Comparison of ENCODE assay signal across 8 cellular contexts in genomic region chrX:47556045-47556623, GRCh38. TPM values are rescaled to one million over a fixed set of nuclear protein-coding genes. Genes with fewer than 3 reads are reported as not detected.
A peak's percentile ranks its signal among the peaks of the same experiment; 100 is the strongest.
DNase-seq lines count a peak whose midpoint lies in the region; ATAC-seq and FAIRE-seq lines count a peak whose summit lies in the region.

No MANE protein-coding gene starts in this region.

- H3K27ac ChIP-seq in neuronal stem cell (replicated peaks; ENCODE audit: low read length) = peak overlapping the region; percentile 83
- peak overlapping the region; percentile 83 for H3K27ac ChIP-seq in subcutaneous abdominal adipose tissue (ENCODE audit: low read depth, low read length)

- no peaks in the 10 kb centered on the region for H3K9me3 Mint-ChIP-seq in activated naive CD4-positive, alpha-beta T cell treated with anti-CD3 and anti-CD28 coated beads for 36 hours

- no peak overlapping the region for H3K23ac ChIP-seq in neuronal stem cell (ENCODE audit: low read depth, low read length, poor library complexity)

- no peak overlapping the region for H3K14ac ChIP-seq in neuronal stem cell (ENCODE audit: low read length)

- H3K27me3 ChIP-seq in neuronal stem cell (ENCODE audit: control insufficient read depth in 3 of 3, insufficient read depth in 3 of 3, low read depth in 1 of 3, low read length in 3 of 3) (no peaks in the 10 kb centered on the region), subcutaneous abdominal adipose tissue (ENCODE audit: control insufficient read depth in 5 of 5, insufficient read depth in 4 of 5, low read length in 5 of 5) (no peaks in the 10 kb centered on the region)

- peak overlapping the region; percentile 76 for H3K18ac ChIP-seq in neuronal stem cell (ENCODE audit: low read length)

- no peaks in the 10 kb centered on the region for H3K36me3 ChIP-seq in neuronal stem cell (replicated peaks in 1 of 2; ENCODE audit: control insufficient read depth in 2 of 2, insufficient read depth in 2 of 2, low read length in 2 of 2)
- no peaks in the 10 kb centered on the region for H3K36me3 ChIP-seq in subcutaneous abdominal adipose tissue (ENCODE audit: control insufficient read depth in 5 of 5, insufficient read depth in 5 of 5, low read length in 5 of 5)

- H3K4me1 ChIP-seq in neuronal stem cell (ENCODE audit: control insufficient read depth in 2 of 2, insufficient read depth in 1 of 2, low read depth in 1 of 2, low read length in 2 of 2) (peaks cover 0 to 2% of the 10 kb centered on the region in 2 donors), subcutaneous abdominal adipose tissue (ENCODE audit: control insufficient read depth in 5 of 5, insufficient read depth in 5 of 5, low read length in 5 of 5) (peaks cover 0 to 13% (median 3%) of the 10 kb centered on the region in 5 donors)

- peak; percentile 89 for ATAC-seq in GM21423 (IDR thresholded peaks at IDR 0.05; ENCODE audit: unreplicated experiment)

- H3K4me3 Mint-ChIP-seq in activated naive CD4-positive, alpha-beta T cell treated with anti-CD3 and anti-CD28 coated beads for 36 hours = peak overlapping the region; percentile 95

- peak; percentile 81 for FAIRE-seq in frontal cortex (lab: Jason Lieb, UNC)

- H3K27ac Mint-ChIP-seq in activated naive CD4-positive, alpha-beta T cell treated with anti-CD3 and anti-CD28 coated beads for 36 hours = peak overlapping the region; percentile 93

- no CpG with 5 or more reads among the region's 20 CpGs for WGBS in neuronal stem cell (ENCODE audit: extremely low coverage in 2 of 2, insufficient read length in 2 of 2, insufficient replicate concordance in 1 of 2), 2 donors

- H3K79me1 ChIP-seq in neuronal stem cell (ENCODE audit: low read depth, low read length) = no peaks in the 10 kb centered on the region

- intact Hi-C loops in activated naive CD4-positive, alpha-beta T cell treated with anti-CD3 and anti-CD28 coated beads for 36 hours (cut with micrococcal nuclease) = no loop called here

- H3K4me2 ChIP-seq in neuronal stem cell (ENCODE audit: insufficient read depth, low read length, poor library complexity, severe bottlenecking) = peak overlapping the region; percentile 45

- H2BK15ac ChIP-seq in neuronal stem cell (ENCODE audit: low read length) = no peak overlapping the region

- no peak overlapping the region for H2BK5ac ChIP-seq in neuronal stem cell (ENCODE audit: low read length)

- DNase-seq in Caki2 (ENCODE audit: low read depth) = peak; percentile 90
- peak in 72 of 76 experiments; percentile 12 to 90 (median 74) for DNase-seq in HUDEP-2 (lab: John Stamatoyannopoulos, UW; ENCODE audit: unreplicated experiment in 76 of 76)
- DNase-seq in RKO (ENCODE audit: low spot score) = peak; percentile 94
- DNase-seq in activated naive CD4-positive, alpha-beta T cell treated with anti-CD3 and anti-CD28 coated beads for 36 hours = peak; percentile 92
- DNase-seq in frontal cortex (ENCODE audit: low spot score in 2 of 2) = peak in 1 of 2 donors; percentile 65
- DNase-seq in neuronal stem cell (ENCODE audit: low spot score) = peak; percentile 67

- H3K4ac ChIP-seq in neuronal stem cell (ENCODE audit: low read length) = no peak overlapping the region

- H3K27me3 Mint-ChIP-seq in activated naive CD4-positive, alpha-beta T cell treated with anti-CD3 and anti-CD28 coated beads for 36 hours (ENCODE audit: low read depth) = no peaks in the 10 kb centered on the region

- H3K9me3 ChIP-seq in neuronal stem cell (replicated peaks in 1 of 2; ENCODE audit: control insufficient read depth in 2 of 2, insufficient read depth in 1 of 2, low read depth in 1 of 2, low read length in 2 of 2) (no peaks in the 10 kb centered on the region), subcutaneous abdominal adipose tissue (ENCODE audit: control insufficient read depth in 5 of 5, low read length in 5 of 5) (peaks cover 0 to 4% (median 0%) of the 10 kb centered on the region in 5 donors)

- H4K91ac ChIP-seq in neuronal stem cell (ENCODE audit: low read depth, low read length, poor library complexity) = no peak overlapping the region

- H2AFZ ChIP-seq in neuronal stem cell (ENCODE audit: low read length) = peak overlapping the region; percentile 27

- peak overlapping the region; percentile 54 to 82 for H3K4me3 ChIP-seq in neuronal stem cell (ENCODE audit: low read length in 2 of 2)
- peak overlapping the region; percentile 48 to 71 (median 62) for H3K4me3 ChIP-seq in subcutaneous abdominal adipose tissue (ENCODE audit: low read depth in 1 of 5, low read length in 5 of 5)

- no peak overlapping the region for H2BK12ac ChIP-seq in neuronal stem cell (ENCODE audit: low read length)

- H4K8ac ChIP-seq in neuronal stem cell (ENCODE audit: low read depth, low read length) = peak overlapping the region; percentile 17

- H2AK5ac ChIP-seq in neuronal stem cell (ENCODE audit: low read depth, low read length) = no peak overlapping the region

- H3K9ac ChIP-seq in neuronal stem cell (ENCODE audit: low read depth, low read length, poor library complexity) (peak overlapping the region; percentile 60), subcutaneous abdominal adipose tissue (ENCODE audit: low read length in 5 of 5) (peak overlapping the region in 4 of 5 donors; percentile 7 to 74 (median 71))

- in situ Hi-C loops in Caki2 (cut with HindIII; ENCODE audit: low pct_unique_long_range_greater_than_20kb, low sequenced_read_pairs) = no loop called here

- peaks cover 13% of the 10 kb centered on the region for H3K4me1 Mint-ChIP-seq in activated naive CD4-positive, alpha-beta T cell treated with anti-CD3 and anti-CD28 coated beads for 36 hours (ENCODE audit: low read depth)

- no peak overlapping the region for H2BK120ac ChIP-seq in neuronal stem cell (ENCODE audit: low read depth, low read length)

- CTCF ChIA-PET in activated naive CD4-positive, alpha-beta T cell treated with anti-CD3 and anti-CD28 coated beads for 36 hours (lab: Charles Lee) = no interaction called here

- H3K36me3 Mint-ChIP-seq in activated naive CD4-positive, alpha-beta T cell treated with anti-CD3 and anti-CD28 coated beads for 36 hours (ENCODE audit: low read depth) = peaks cover 1% of the 10 kb centered on the region

RNA-seq across cellular contexts. Expression of gene ARAF, which starts 4.9 kb away (rescaled TPM):
- 16.4 and 19.2 TPM in 2 replicates for total RNA-seq in Caki2 (2014; rRNA removed; shearing (Covaris generic); ENCODE audit: low replicate concordance)
- 10 to 100 TPM; 65.9 to 71.5 TPM for total RNA-seq in activated naive CD4-positive, alpha-beta T cell treated with anti-CD3 and anti-CD28 coated beads for 36 hours
- 4.5 TPM for total RNA-seq in frontal cortex
- polyA plus RNA-seq in neuronal stem cell (2013, experiment 1 of 2) = 48.0 TPM
- 47.8 TPM for polyA plus RNA-seq in neuronal stem cell (2013, experiment 2 of 2)

RNA-seq across cellular contexts. Expression of gene TIMP1, which starts 26.1 kb away (rescaled TPM):
- total RNA-seq in Caki2 (2014; rRNA removed; shearing (Covaris generic); ENCODE audit: low replicate concordance) = 62.4 and 101 TPM in 2 replicates
- 1 to 10 TPM; 6.7 to 9.4 TPM for total RNA-seq in activated naive CD4-positive, alpha-beta T cell treated with anti-CD3 and anti-CD28 coated beads for 36 hours
- total RNA-seq in frontal cortex = 2.9 TPM
- 75.3 TPM for polyA plus RNA-seq in neuronal stem cell (2013, experiment 1 of 2)
- polyA plus RNA-seq in neuronal stem cell (2013, experiment 2 of 2) = 72.6 TPM
